ENCODE assay signal across 10 cellular contexts in genomic region chr11:73288197-73288872, GRCh38. TPM values are rescaled to one million over a fixed set of nuclear protein-coding genes. Genes with fewer than 3 reads are reported as not detected.
DNase-seq lines count a peak whose midpoint lies in the region; ATAC-seq and TF ChIP-seq lines count a peak whose summit lies in the region.
"Had no signal": no experiment of that assay in that cellular context is flagged by ENCODE, and none has a peak within 500 bp of the region (broad histone marks: within the 10 kb centered on the region; RNA-seq: fewer than 3 reads in every experiment).

No MANE protein-coding gene starts in this region.

- no peaks in the 10 kb centered on the region for H3K36me3 Mint-ChIP-seq in activated naive CD8-positive, alpha-beta T cell treated with anti-CD3 and anti-CD28 coated beads, Interleukin-2, amount 10 ng/mL, durations not matched to agents 7 days and 5 days
- H3K36me3 Mint-ChIP-seq in activated naive CD8-positive, alpha-beta T cell treated with anti-CD3 and anti-CD28 coated beads for 36 hours: no peaks in the 10 kb centered on the region
- H3K36me3 Mint-ChIP-seq in type B pancreatic cell: no peaks in the 10 kb centered on the region

- intact Hi-C loops in lower leg skin (cut with DNase I; ENCODE audit: low total_unique reads): no loop called here

- H3K27me3 ChIP-seq in layer of hippocampus (ENCODE audit: control insufficient read depth, insufficient read depth, low read length): no peaks in the 10 kb centered on the region

- H3K9me3 Mint-ChIP-seq in activated naive CD8-positive, alpha-beta T cell treated with anti-CD3 and anti-CD28 coated beads, Interleukin-2, amount 10 ng/mL, durations not matched to agents 7 days and 5 days: no peaks in the 10 kb centered on the region
- no peaks in the 10 kb centered on the region for H3K9me3 Mint-ChIP-seq in activated naive CD8-positive, alpha-beta T cell treated with anti-CD3 and anti-CD28 coated beads for 36 hours
- no peaks in the 10 kb centered on the region for H3K9me3 Mint-ChIP-seq in type B pancreatic cell

- no peak for TF ChIP-seq POLR2A in lower leg skin (IDR thresholded peaks at IDR 0.05)

- POLR2A ChIA-PET in activated naive CD8-positive, alpha-beta T cell treated with anti-CD3 and anti-CD28 coated beads, Interleukin-2, amount 10 ng/mL, durations not matched to agents 7 days and 5 days (lab: Charles Lee): interaction anchor here (0.8 to 1.1 kb wide), 2 partner anchors 36 to 69 kb away, joined by 3 read pairs; no protein-coding TSS in a partner anchor

- peaks cover 22% of the 10 kb centered on the region for H3K4me1 Mint-ChIP-seq in activated naive CD8-positive, alpha-beta T cell treated with anti-CD3 and anti-CD28 coated beads, Interleukin-2, amount 10 ng/mL, durations not matched to agents 7 days and 5 days
- H3K4me1 Mint-ChIP-seq in activated naive CD8-positive, alpha-beta T cell treated with anti-CD3 and anti-CD28 coated beads for 36 hours: peaks cover 8% of the 10 kb centered on the region
- peaks cover 30% of the 10 kb centered on the region for H3K4me1 Mint-ChIP-seq in type B pancreatic cell (ENCODE audit: unreplicated experiment)

- DNase-seq in activated naive CD8-positive, alpha-beta T cell treated with anti-CD3 and anti-CD28 coated beads, Interleukin-2, amount 10 ng/mL, durations not matched to agents 7 days and 5 days: no peak
- DNase-seq in activated naive CD8-positive, alpha-beta T cell treated with anti-CD3 and anti-CD28 coated beads for 36 hours: no peak
- DNase-seq in SIG-M5 treated with dmso at 0.1 percent for 504 hours (lab: John Stamatoyannopoulos, UW; ENCODE audit: unreplicated experiment): peak; percentile 76
- no peak for DNase-seq in type B pancreatic cell (ENCODE audit: extremely low spot score, unreplicated experiment)
- DNase-seq in activated naive CD4-positive, alpha-beta T cell treated with anti-CD3 and anti-CD28 coated beads, Interleukin-2, amount 50 U/mL, for 16 hours: no peak
- DNase-seq in lower leg skin (ENCODE audit: low spot score in 2 of 2): no peak
- DNase-seq: NCI-H2171; stimulated activated CD4-positive, alpha-beta T cell treated with anti-CD3 and anti-CD28 coated beads, Interleukin-12 subunit alpha, Interleukin-12 subunit beta, amount 100 ng/mL, for 4 hours had no signal

- H3K27me3 Mint-ChIP-seq in activated naive CD8-positive, alpha-beta T cell treated with anti-CD3 and anti-CD28 coated beads, Interleukin-2, amount 10 ng/mL, durations not matched to agents 7 days and 5 days: peaks cover 2% of the 10 kb centered on the region
- H3K27me3 Mint-ChIP-seq in activated naive CD8-positive, alpha-beta T cell treated with anti-CD3 and anti-CD28 coated beads for 36 hours: no peaks in the 10 kb centered on the region
- peaks cover 3% of the 10 kb centered on the region for H3K27me3 Mint-ChIP-seq in type B pancreatic cell

- H3K4me3 Mint-ChIP-seq in activated naive CD8-positive, alpha-beta T cell treated with anti-CD3 and anti-CD28 coated beads, Interleukin-2, amount 10 ng/mL, durations not matched to agents 7 days and 5 days: peak overlapping the region; percentile 49
- H3K4me3 Mint-ChIP-seq in activated naive CD8-positive, alpha-beta T cell treated with anti-CD3 and anti-CD28 coated beads for 36 hours: no peak overlapping the region
- H3K4me3 Mint-ChIP-seq in type B pancreatic cell: no peak overlapping the region

- 71 to 76% methylated on average over 5 of the region's 5 CpGs for WGBS in lower leg skin, 2 donors

- peak overlapping the region; percentile 70 for H3K27ac ChIP-seq in layer of hippocampus (ENCODE audit: low read depth, low read length)

- H3K4me3 ChIP-seq in lower leg skin (ENCODE audit: low read depth, poor library complexity, severe bottlenecking): no peak overlapping the region

- TF ChIP-seq CTCF in type B pancreatic cell (conservative IDR thresholded peaks at IDR 0.05): no peak
- no peak for TF ChIP-seq CTCF in lower leg skin (IDR thresholded peaks at IDR 0.05)

- ATAC-seq in activated naive CD8-positive, alpha-beta T cell treated with anti-CD3 and anti-CD28 coated beads, Interleukin-2, amount 10 ng/mL, durations not matched to agents 7 days and 5 days (ENCODE audit: low read depth): peak; percentile 8
- no peak for ATAC-seq in GM18498 (IDR thresholded peaks at IDR 0.05; ENCODE audit: unreplicated experiment)

- H3K27ac Mint-ChIP-seq in activated naive CD8-positive, alpha-beta T cell treated with anti-CD3 and anti-CD28 coated beads, Interleukin-2, amount 10 ng/mL, durations not matched to agents 7 days and 5 days: no peak overlapping the region
- H3K27ac Mint-ChIP-seq in activated naive CD8-positive, alpha-beta T cell treated with anti-CD3 and anti-CD28 coated beads for 36 hours: no peak overlapping the region
- H3K27ac Mint-ChIP-seq in type B pancreatic cell: peak overlapping the region; percentile 96

RNA-seq across cellular contexts. Expression of gene P2RY6, which starts 16.2 kb away (rescaled TPM):
- under 1 TPM in 1 of 2 experiments, not detected in 1; 0.44 TPM for total RNA-seq in activated naive CD8-positive, alpha-beta T cell treated with anti-CD3 and anti-CD28 coated beads, Interleukin-2, amount 10 ng/mL, durations not matched to agents 7 days and 5 days
- total RNA-seq in activated naive CD8-positive, alpha-beta T cell treated with anti-CD3 and anti-CD28 coated beads for 36 hours: not detected
- total RNA-seq in type B pancreatic cell (ENCODE audit: low replicate concordance): 3.0 and 14.8 TPM in 2 replicates
- under 1 TPM in 2 of 4 donors, not detected in 2; 0.46 to 0.81 TPM for total RNA-seq in lower leg skin

RNA-seq across cellular contexts. Expression of gene ARHGEF17, which starts 19.7 kb away (rescaled TPM):
- not detected for total RNA-seq in activated naive CD8-positive, alpha-beta T cell treated with anti-CD3 and anti-CD28 coated beads, Interleukin-2, amount 10 ng/mL, durations not matched to agents 7 days and 5 days
- under 1 TPM in 1 of 2 experiments, not detected in 1; 0.08 TPM for total RNA-seq in activated naive CD8-positive, alpha-beta T cell treated with anti-CD3 and anti-CD28 coated beads for 36 hours
- total RNA-seq in type B pancreatic cell (ENCODE audit: low replicate concordance) (29.2 and 69.7 TPM in 2 replicates), lower leg skin (10 to 100 TPM; 10.2 to 18.8 (median 14.7) TPM)

Comparison
In these comparisons a context has a peak if more than half of its experiments do, and no peak if none do; other contexts are left out.
1. RNA of gene ARHGEF17, which starts 19.7 kb away (total RNA-seq): 29.2 to 69.7 TPM in type B pancreatic cell and 10.2 to 18.8 TPM in lower leg skin; not detected in activated naive CD8-positive, alpha-beta T cell treated with anti-CD3 and anti-CD28 coated beads, Interleukin-2, amount 10 ng/mL, durations not matched to agents 7 days and 5 days and 0.08 TPM in activated naive CD8-positive, alpha-beta T cell treated with anti-CD3 and anti-CD28 coated beads for 36 hours; every median in the first group is over 4 times any median in the second.